In genomic region chr17:57984936-57985674, GRCh38 we compare ENCODE assay signal across 8 cellular contexts. TPM values are rescaled to one million over a fixed set of nuclear protein-coding genes. Genes with fewer than 3 reads are reported as not detected.
DNase-seq lines count a peak whose midpoint lies in the region; ATAC-seq and TF ChIP-seq lines count a peak whose summit lies in the region.

No MANE protein-coding gene starts in this region.

- no peak overlapping the region for H3K27ac ChIP-seq in CD4-positive, alpha-beta memory T cell (ENCODE audit: low read depth, low read length)
- H3K27ac ChIP-seq in esophagus (ENCODE audit: low read depth in 2 of 2, low read length in 1 of 2), result peak overlapping the region; percentile 12 to 68
- peak overlapping the region in 2 of 5 donors; percentile 26 to 43 for H3K27ac ChIP-seq in adrenal gland

- H3K27me3 ChIP-seq in CD4-positive, alpha-beta memory T cell (ENCODE audit: insufficient read depth, low read length), result no peaks in the 10 kb centered on the region
- H3K27me3 ChIP-seq in MG63 (no peaks in the 10 kb centered on the region), esophagus (ENCODE audit: control insufficient read depth in 1 of 2, insufficient read depth in 2 of 2, low read length in 2 of 2) (no peaks in the 10 kb centered on the region), adrenal gland (no peaks in the 10 kb centered on the region)

- TF ChIP-seq POLR2A in adrenal gland (IDR thresholded peaks at IDR 0.05), result no peak

- CTCF ChIA-PET in CD4-positive, alpha-beta memory T cell (lab: Charles Lee; ENCODE audit: partially characterized antibody), result interaction anchor here (0.7 to 3.6 kb wide), 5 partner anchors 13 to 137 kb away, joined by 3 to 70 read pairs (median 5); no protein-coding TSS in a partner anchor

- no peaks in the 10 kb centered on the region for H3K9me3 Mint-ChIP-seq in CD4-positive, alpha-beta memory T cell
- no peaks in the 10 kb centered on the region for H3K9me3 Mint-ChIP-seq in progenitor cell of endocrine pancreas (ENCODE audit: low read depth)

- POLR2A ChIA-PET in CD4-positive, alpha-beta memory T cell (lab: Charles Lee; ENCODE audit: partially characterized antibody), result interaction anchor here (0.6 to 7.0 kb wide), 5 partner anchors 22 to 135 kb away, joined by 3 to 85 read pairs (median 11); partner anchors contain the start of genes CUEDC1, DYNLL2, MRPS23 and SRSF1

- no peak for DNase-seq in CD4-positive, alpha-beta memory T cell
- DNase-seq in MG63 (no peak), progenitor cell of endocrine pancreas (ENCODE audit: low spot score, unreplicated experiment) (no peak), NCI-H1930 (lab: John Stamatoyannopoulos, UW) (no peak), adrenal gland (no peak), DMS 273 treated with DMSO at 0.1 percent for 48 hours (lab: John Stamatoyannopoulos, UW) (no peak)

- peak overlapping the region in 3 of 7 donors; percentile 37 to 70 (median 55) for H3K27ac Mint-ChIP-seq in CD4-positive, alpha-beta memory T cell
- peak overlapping the region; percentile 73 for H3K27ac Mint-ChIP-seq in progenitor cell of endocrine pancreas

- H3K27me3 Mint-ChIP-seq in CD4-positive, alpha-beta memory T cell, result no peaks in the 10 kb centered on the region
- no peaks in the 10 kb centered on the region for H3K27me3 Mint-ChIP-seq in progenitor cell of endocrine pancreas

- H3K36me3 ChIP-seq in CD4-positive, alpha-beta memory T cell (ENCODE audit: insufficient read depth, low read length), result peaks cover 5% of the 10 kb centered on the region
- H3K36me3 ChIP-seq in MG63 (peaks cover 51% of the 10 kb centered on the region), esophagus (ENCODE audit: control insufficient read depth in 2 of 2, insufficient read depth in 2 of 2, low read length in 1 of 2) (no peaks in the 10 kb centered on the region), adrenal gland (replicated peaks in 1 of 2) (peaks cover 0 to 14% of the 10 kb centered on the region in 2 donors)

- intact Hi-C loops in CD4-positive, alpha-beta memory T cell (cut with micrococcal nuclease), result loop anchor here (5.0 kb wide), 1 partner anchor 97 kb away; the partner anchor contains the start of gene DYNLL2
- intact Hi-C loops in adrenal gland (cut with DNase I), result no loop called here

- no peaks in the 10 kb centered on the region for H3K9me3 ChIP-seq in CD4-positive, alpha-beta memory T cell (ENCODE audit: control insufficient read depth in 1 of 2, low read length in 2 of 2)
- no peaks in the 10 kb centered on the region for H3K9me3 ChIP-seq in MG63
- no peaks in the 10 kb centered on the region for H3K9me3 ChIP-seq in esophagus (ENCODE audit: control insufficient read depth in 2 of 2, insufficient read depth in 1 of 2, low read depth in 1 of 2, low read length in 1 of 2)
- H3K9me3 ChIP-seq in adrenal gland (replicated peaks in 1 of 3), result no peaks in the 10 kb centered on the region

- H3K4me1 ChIP-seq in CD4-positive, alpha-beta memory T cell (ENCODE audit: insufficient read depth, low read length), result peaks cover 66% of the 10 kb centered on the region
- peaks cover 0 to 3% of the 10 kb centered on the region in 2 donors for H3K4me1 ChIP-seq in esophagus (ENCODE audit: control insufficient read depth in 2 of 2, insufficient read depth in 2 of 2, low read length in 1 of 2)
- peaks cover 33 to 72% of the 10 kb centered on the region in 2 donors for H3K4me1 ChIP-seq in adrenal gland (replicated peaks in 1 of 2)

- peaks cover 20 to 65% of the 10 kb centered on the region in 2 donors for H3K36me3 Mint-ChIP-seq in CD4-positive, alpha-beta memory T cell
- H3K36me3 Mint-ChIP-seq in progenitor cell of endocrine pancreas (ENCODE audit: insufficient read depth), result peaks cover 19% of the 10 kb centered on the region

- no peak overlapping the region for H3K4me3 ChIP-seq in CD4-positive, alpha-beta memory T cell (ENCODE audit: low read length in 2 of 2)
- H3K4me3 ChIP-seq in MG63 (peak overlapping the region; percentile 86), esophagus (ENCODE audit: low read depth in 1 of 2, low read length in 2 of 2) (peak overlapping the region in 1 of 2 donors; percentile 25), adrenal gland (peak overlapping the region in 1 of 4 donors; percentile 17)

- H3K4me3 Mint-ChIP-seq in CD4-positive, alpha-beta memory T cell, result peak overlapping the region; percentile 36 to 95 (median 64)
- peak overlapping the region; percentile 50 for H3K4me3 Mint-ChIP-seq in progenitor cell of endocrine pancreas (ENCODE audit: low read depth)

- ATAC-seq in HG03354 (IDR thresholded peaks at IDR 0.05; ENCODE audit: poor library complexity, severe bottlenecking, unreplicated experiment), result no peak

- peaks cover 56 to 91% (median 75%) of the 10 kb centered on the region in 4 donors for H3K4me1 Mint-ChIP-seq in CD4-positive, alpha-beta memory T cell
- H3K4me1 Mint-ChIP-seq in progenitor cell of endocrine pancreas (ENCODE audit: low read depth), result peaks cover 60% of the 10 kb centered on the region

- 38 to 45% methylated on average over 4 of the region's 4 CpGs for WGBS in esophagus, 2 donors
- WGBS in adrenal gland, 4 donors, result 43 to 50% (median 44%) methylated on average over 4 of the region's 4 CpGs

- TF ChIP-seq CTCF in progenitor cell of endocrine pancreas (IDR thresholded peaks at IDR 0.05; ENCODE audit: unreplicated experiment) (no peak), adrenal gland (IDR thresholded peaks at IDR 0.05) (no peak)

RNA-seq across cellular contexts. Expression of gene VEZF1, which starts 2.9 kb away (rescaled TPM):
- total RNA-seq in CD4-positive, alpha-beta memory T cell, result 10 to 100 TPM; 76.0 to 76.6 TPM
- 10 to 100 TPM; 30.6 to 50.2 TPM for polyA plus RNA-seq in CD4-positive, alpha-beta memory T cell
- total RNA-seq in MG63 (2014; rRNA removed; shearing (Covaris generic); ENCODE audit: low replicate concordance), result 30.6 and 54.3 TPM in 2 replicates
- polyA plus RNA-seq in esophagus (10 to 100 TPM in 1 of 2 donors, 1 to 10 TPM in 1; 8.8 to 10.6 TPM), adrenal gland (10 to 100 TPM; 14.1 to 58.5 (median 23.1) TPM)
- total RNA-seq in progenitor cell of endocrine pancreas (103 and 110 TPM in 2 replicates), adrenal gland (100 to 1,000 TPM in 1 of 8 donors, 10 to 100 TPM in 7; 56.2 to 105 (median 74.1) TPM)

RNA-seq across cellular contexts. Expression of gene SRSF1, which starts 21.9 kb away (rescaled TPM):
- total RNA-seq in CD4-positive, alpha-beta memory T cell, result 100 to 1,000 TPM; 242 to 257 TPM
- 10 to 100 TPM; 32.4 to 59.3 TPM for polyA plus RNA-seq in CD4-positive, alpha-beta memory T cell
- 402 and 601 TPM in 2 replicates for total RNA-seq in MG63 (2014; rRNA removed; shearing (Covaris generic); ENCODE audit: low replicate concordance)
- polyA plus RNA-seq in esophagus (10 to 100 TPM; 80.7 to 91.7 TPM), adrenal gland (100 to 1,000 TPM; 105 to 276 (median 137) TPM)
- total RNA-seq in progenitor cell of endocrine pancreas (319 and 326 TPM in 2 replicates), adrenal gland (100 to 1,000 TPM; 131 to 236 (median 186) TPM)

RNA-seq across cellular contexts. Expression of gene CUEDC1, which starts 29.9 kb away (rescaled TPM):
- total RNA-seq in CD4-positive, alpha-beta memory T cell, result under 1 TPM; 0.61 to 0.90 TPM
- polyA plus RNA-seq in CD4-positive, alpha-beta memory T cell, result not detected
- 3.0 and 10.2 TPM in 2 replicates for total RNA-seq in MG63 (2014; rRNA removed; shearing (Covaris generic); ENCODE audit: low replicate concordance)
- polyA plus RNA-seq in esophagus, result 10 to 100 TPM; 19.9 to 31.1 TPM
- total RNA-seq in progenitor cell of endocrine pancreas, result 29.2 and 30.8 TPM in 2 replicates
- 10 to 100 TPM; 23.9 to 47.3 (median 39.1) TPM for total RNA-seq in adrenal gland
- polyA plus RNA-seq in adrenal gland, result 10 to 100 TPM; 19.9 to 45.1 (median 40.1) TPM
